25 cellular contexts compared by ENCODE assay signal in genomic region chrX:151386838-151387459, GRCh38. TPM values are rescaled to one million over a fixed set of nuclear protein-coding genes. Genes with fewer than 3 reads are reported as not detected.
DNase-seq lines count a peak whose midpoint lies in the region; ATAC-seq and TF ChIP-seq lines count a peak whose summit lies in the region.
"Had no signal": no experiment of that assay in that cellular context is flagged by ENCODE, and none has a peak within 500 bp of the region (broad histone marks: within the 10 kb centered on the region; RNA-seq: fewer than 3 reads in every experiment).

No MANE protein-coding gene starts in this region.

- no peak for TF ChIP-seq EP300 in gastroesophageal sphincter (IDR thresholded peaks at IDR 0.05)

- peaks cover 4% of the 10 kb centered on the region for H3K4me1 Mint-ChIP-seq in activated T-helper 2 cell treated with anti-CD3 and anti-CD28 coated beads, Interferon-gamma antibody, Interleukin-2, Interleukin-4, amounts not matched to agents 10 μg/mL and 5 μg/mL and 100 μg/mL, durations not matched to agents 14 hours and 24 hours and 36 hours (ENCODE audit: low read depth)
- H3K4me1 Mint-ChIP-seq: mesothelial cell of epicardium; stimulated activated effector memory CD8-positive, alpha-beta T cell treated with anti-CD3 and anti-CD28 coated beads, Interleukin-12 subunit alpha, Interleukin-12 subunit beta, amount 100 ng/mL, for 72 hours had no signal

- peak in 3 of 5 donors; percentile 27 to 46 (median 35) for DNase-seq in heart left ventricle
- DNase-seq in cardiac septum (ENCODE audit: low spot score) = no peak
- DNase-seq in SJCRH30 = peak; percentile 34 to 40
- DNase-seq in brain microvascular endothelial cell = no peak
- DNase-seq in activated T-helper 2 cell treated with anti-CD3 and anti-CD28 coated beads, Interferon-gamma antibody, Interleukin-2, Interleukin-4, amounts not matched to agents 10 μg/mL and 5 μg/mL and 100 μg/mL, durations not matched to agents 14 hours and 24 hours and 36 hours (ENCODE audit: low spot score) = no peak
- DNase-seq in activated naive CD4-positive, alpha-beta T cell treated with anti-CD3 and anti-CD28 coated beads, Interleukin-2, amount 50 U/mL, for 16 hours = no peak
- DNase-seq: activated CD4-positive, alpha-beta T cell treated with anti-CD3 and anti-CD28 coated beads for 48 hours; activated naive CD4-positive, alpha-beta T cell treated with anti-CD3 and anti-CD28 coated beads, Interleukin-2, amount 10 ng/mL, durations not matched to agents 7 days and 5 days; activated T-cell treated with anti-CD3 and anti-CD28 coated beads, Interleukin-2, amount 50 U/mL, for 48 hours; anterior cingulate cortex; central memory CD4-positive, alpha-beta T cell; dermis blood vessel endothelial cell; naive thymus-derived CD8-positive, alpha-beta T cell; NCI-H1417 treated with DMSO at 0.1 percent for 48 hours; NCI-H2171; occipital lobe; spleen; stimulated activated CD4-positive, alpha-beta T cell treated with anti-CD3 and anti-CD28 coated beads, Interleukin-2, amount 100 ng/mL, for 48 hours had no signal

- in situ Hi-C loops in brain microvascular endothelial cell (cut with HindIII; ENCODE audit: low pct_ligation_motif_present, low sequenced_read_pairs) = no loop called here

- 41 to 51% (median 51%) methylated on average over 3 of the region's 3 CpGs for WGBS in heart left ventricle, 4 donors
- WGBS in gastroesophageal sphincter (ENCODE audit: low coverage in 1 of 2), 2 donors = 47% methylated on average over 2 of the region's 3 CpGs; no CpG with 5 or more reads in 1 of the 2 donors

- H3K9me3 ChIP-seq in heart left ventricle (no peaks in the 10 kb centered on the region), SJCRH30 (replicated peaks) (no peaks in the 10 kb centered on the region), gastroesophageal sphincter (no peaks in the 10 kb centered on the region)
- H3K9me3 ChIP-seq: spleen, suprapubic skin had no signal

- TF ChIP-seq POLR2A in heart left ventricle (IDR thresholded peaks at IDR 0.05) (no peak), gastroesophageal sphincter (IDR thresholded peaks at IDR 0.05) (no peak)

- peak overlapping the region in 1 of 12 donors; percentile 34 for H3K27ac ChIP-seq in heart left ventricle
- H3K27ac ChIP-seq in SJCRH30 = no peak overlapping the region
- H3K27ac ChIP-seq in gastroesophageal sphincter = peak overlapping the region in 3 of 4 donors; percentile 49 to 63 (median 57)
- H3K27ac ChIP-seq in brain microvascular endothelial cell = no peak overlapping the region
- H3K27ac ChIP-seq: spleen, suprapubic skin, VCaP had no signal

- ATAC-seq in heart left ventricle (peak in 1 of 4 donors; percentile 85), gastroesophageal sphincter (peak; percentile 54), HG02678 (IDR thresholded peaks at IDR 0.05; ENCODE audit: unreplicated experiment) (no peak)
- ATAC-seq: left lobe of liver; naive thymus-derived CD8-positive, alpha-beta T cell; stimulated activated effector memory CD8-positive, alpha-beta T cell treated with anti-CD3 and anti-CD28 coated beads, Interleukin-12 subunit alpha, Interleukin-12 subunit beta, amount 100 ng/mL, for 72 hours had no signal

- H3K36me3 ChIP-seq in heart left ventricle = no peaks in the 10 kb centered on the region
- no peaks in the 10 kb centered on the region for H3K36me3 ChIP-seq in SJCRH30
- no peaks in the 10 kb centered on the region for H3K36me3 ChIP-seq in gastroesophageal sphincter
- H3K36me3 ChIP-seq in brain microvascular endothelial cell (replicated peaks) = no peaks in the 10 kb centered on the region
- H3K36me3 ChIP-seq: spleen, suprapubic skin had no signal

- no peak overlapping the region for H3K27ac Mint-ChIP-seq in activated T-helper 2 cell treated with anti-CD3 and anti-CD28 coated beads, Interferon-gamma antibody, Interleukin-2, Interleukin-4, amounts not matched to agents 10 μg/mL and 5 μg/mL and 100 μg/mL, durations not matched to agents 14 hours and 24 hours and 36 hours
- H3K27ac Mint-ChIP-seq: activated naive CD4-positive, alpha-beta T cell treated with anti-CD3 and anti-CD28 coated beads, Interleukin-2, amount 10 ng/mL, durations not matched to agents 7 days and 5 days; mesothelial cell of epicardium; stimulated activated effector memory CD8-positive, alpha-beta T cell treated with anti-CD3 and anti-CD28 coated beads, Interleukin-12 subunit alpha, Interleukin-12 subunit beta, amount 100 ng/mL, for 72 hours had no signal

- no peaks in the 10 kb centered on the region for H3K36me3 Mint-ChIP-seq in activated T-helper 2 cell treated with anti-CD3 and anti-CD28 coated beads, Interferon-gamma antibody, Interleukin-2, Interleukin-4, amounts not matched to agents 10 μg/mL and 5 μg/mL and 100 μg/mL, durations not matched to agents 14 hours and 24 hours and 36 hours (ENCODE audit: low read depth)
- H3K36me3 Mint-ChIP-seq: activated naive CD4-positive, alpha-beta T cell treated with anti-CD3 and anti-CD28 coated beads, Interleukin-2, amount 10 ng/mL, durations not matched to agents 7 days and 5 days; mesothelial cell of epicardium; naive thymus-derived CD8-positive, alpha-beta T cell; stimulated activated effector memory CD8-positive, alpha-beta T cell treated with anti-CD3 and anti-CD28 coated beads, Interleukin-12 subunit alpha, Interleukin-12 subunit beta, amount 100 ng/mL, for 72 hours had no signal

- TF ChIP-seq CTCF in heart left ventricle (IDR thresholded peaks at IDR 0.05) (no peak), gastroesophageal sphincter (IDR thresholded peaks at IDR 0.05) (no peak), brain microvascular endothelial cell (IDR thresholded peaks at IDR 0.05; ENCODE audit: low read depth, low read length, missing control alignments) (no peak)

- H3K4me3 ChIP-seq in heart left ventricle (no peak overlapping the region), SJCRH30 (no peak overlapping the region), gastroesophageal sphincter (no peak overlapping the region), brain microvascular endothelial cell (ENCODE audit: low read depth, low read length) (no peak overlapping the region)
- H3K4me3 ChIP-seq: spleen, suprapubic skin had no signal

- H3K27me3 ChIP-seq in heart left ventricle (no peaks in the 10 kb centered on the region), SJCRH30 (no peaks in the 10 kb centered on the region), gastroesophageal sphincter (no peaks in the 10 kb centered on the region), brain microvascular endothelial cell (replicated peaks) (no peaks in the 10 kb centered on the region)
- H3K27me3 ChIP-seq: spleen, suprapubic skin had no signal

- no peak overlapping the region for H3K4me3 Mint-ChIP-seq in activated T-helper 2 cell treated with anti-CD3 and anti-CD28 coated beads, Interferon-gamma antibody, Interleukin-2, Interleukin-4, amounts not matched to agents 10 μg/mL and 5 μg/mL and 100 μg/mL, durations not matched to agents 14 hours and 24 hours and 36 hours (ENCODE audit: low read depth)
- H3K4me3 Mint-ChIP-seq: activated naive CD4-positive, alpha-beta T cell treated with anti-CD3 and anti-CD28 coated beads, Interleukin-2, amount 10 ng/mL, durations not matched to agents 7 days and 5 days; mesothelial cell of epicardium; naive thymus-derived CD8-positive, alpha-beta T cell; stimulated activated effector memory CD8-positive, alpha-beta T cell treated with anti-CD3 and anti-CD28 coated beads, Interleukin-12 subunit alpha, Interleukin-12 subunit beta, amount 100 ng/mL, for 72 hours had no signal

- H3K9me3 Mint-ChIP-seq in activated T-helper 2 cell treated with anti-CD3 and anti-CD28 coated beads, Interferon-gamma antibody, Interleukin-2, Interleukin-4, amounts not matched to agents 10 μg/mL and 5 μg/mL and 100 μg/mL, durations not matched to agents 14 hours and 24 hours and 36 hours = no peaks in the 10 kb centered on the region
- H3K9me3 Mint-ChIP-seq: activated naive CD4-positive, alpha-beta T cell treated with anti-CD3 and anti-CD28 coated beads, Interleukin-2, amount 10 ng/mL, durations not matched to agents 7 days and 5 days; naive thymus-derived CD8-positive, alpha-beta T cell; stimulated activated effector memory CD8-positive, alpha-beta T cell treated with anti-CD3 and anti-CD28 coated beads, Interleukin-12 subunit alpha, Interleukin-12 subunit beta, amount 100 ng/mL, for 72 hours had no signal

- H3K4me1 ChIP-seq in heart left ventricle = no peaks in the 10 kb centered on the region
- H3K4me1 ChIP-seq in SJCRH30 = peaks cover 5% of the 10 kb centered on the region; the same call in 1 of the 2 replicates
- H3K4me1 ChIP-seq in gastroesophageal sphincter = no peaks in the 10 kb centered on the region
- H3K4me1 ChIP-seq: spleen, suprapubic skin had no signal

- intact Hi-C loops in heart left ventricle (cut with DNase I) = no loop called here
- intact Hi-C loops in cardiac septum (cut with DNase I) = no loop called here
- intact Hi-C loops in activated T-helper 2 cell treated with anti-CD3 and anti-CD28 coated beads, Interferon-gamma antibody, Interleukin-2, Interleukin-4, amounts not matched to agents 10 μg/mL and 5 μg/mL and 100 μg/mL, durations not matched to agents 14 hours and 24 hours and 36 hours (cut with micrococcal nuclease) = no loop called here

- H3K27me3 Mint-ChIP-seq in activated T-helper 2 cell treated with anti-CD3 and anti-CD28 coated beads, Interferon-gamma antibody, Interleukin-2, Interleukin-4, amounts not matched to agents 10 μg/mL and 5 μg/mL and 100 μg/mL, durations not matched to agents 14 hours and 24 hours and 36 hours (ENCODE audit: low read depth) = no peaks in the 10 kb centered on the region
- H3K27me3 Mint-ChIP-seq: naive thymus-derived CD8-positive, alpha-beta T cell had no signal

RNA-seq across cellular contexts. Expression of gene VMA21, which starts 10.1 kb away (rescaled TPM):
- total RNA-seq in heart left ventricle = 10 to 100 TPM; 13.9 to 25.8 (median 21.1) TPM
- polyA plus RNA-seq in heart left ventricle = 10 to 100 TPM in 1 of 2 donors, 1 to 10 TPM in 1; 5.7 to 12.4 TPM
- 27.3 TPM for total RNA-seq in cardiac septum
- 63.6 and 64.5 TPM in 2 replicates for total RNA-seq in SJCRH30 (2014; rRNA removed; shearing (Covaris generic))
- total RNA-seq in gastroesophageal sphincter = 10 to 100 TPM; 22.6 to 33.3 (median 29.9) TPM
- total RNA-seq in activated T-helper 2 cell treated with anti-CD3 and anti-CD28 coated beads, Interferon-gamma antibody, Interleukin-2, Interleukin-4, amounts not matched to agents 10 μg/mL and 5 μg/mL and 100 μg/mL, durations not matched to agents 14 hours and 24 hours and 36 hours = 40.8 and 43.1 TPM in 2 replicates

Comparison
In these comparisons a context has a peak if more than half of its experiments do, and no peak if none do; other contexts are left out.
1. DNase-seq: peak in heart left ventricle (3 of 5) and SJCRH30 (2 of 2); none in cardiac septum (single experiment), brain microvascular endothelial cell (single experiment), activated T-helper 2 cell treated with anti-CD3 and anti-CD28 coated beads, Interferon-gamma antibody, Interleukin-2, Interleukin-4, amounts not matched to agents 10 μg/mL and 5 μg/mL and 100 μg/mL, durations not matched to agents 14 hours and 24 hours and 36 hours (single experiment) and activated naive CD4-positive, alpha-beta T cell treated with anti-CD3 and anti-CD28 coated beads, Interleukin-2, amount 50 U/mL, for 16 hours (single experiment).
2. H3K27ac ChIP-seq: peak in gastroesophageal sphincter (3 of 4); none in SJCRH30 (single experiment) and brain microvascular endothelial cell (single experiment).